Comparison of ENCODE assay signal across 8 cellular contexts in the genomic region with DNA sequence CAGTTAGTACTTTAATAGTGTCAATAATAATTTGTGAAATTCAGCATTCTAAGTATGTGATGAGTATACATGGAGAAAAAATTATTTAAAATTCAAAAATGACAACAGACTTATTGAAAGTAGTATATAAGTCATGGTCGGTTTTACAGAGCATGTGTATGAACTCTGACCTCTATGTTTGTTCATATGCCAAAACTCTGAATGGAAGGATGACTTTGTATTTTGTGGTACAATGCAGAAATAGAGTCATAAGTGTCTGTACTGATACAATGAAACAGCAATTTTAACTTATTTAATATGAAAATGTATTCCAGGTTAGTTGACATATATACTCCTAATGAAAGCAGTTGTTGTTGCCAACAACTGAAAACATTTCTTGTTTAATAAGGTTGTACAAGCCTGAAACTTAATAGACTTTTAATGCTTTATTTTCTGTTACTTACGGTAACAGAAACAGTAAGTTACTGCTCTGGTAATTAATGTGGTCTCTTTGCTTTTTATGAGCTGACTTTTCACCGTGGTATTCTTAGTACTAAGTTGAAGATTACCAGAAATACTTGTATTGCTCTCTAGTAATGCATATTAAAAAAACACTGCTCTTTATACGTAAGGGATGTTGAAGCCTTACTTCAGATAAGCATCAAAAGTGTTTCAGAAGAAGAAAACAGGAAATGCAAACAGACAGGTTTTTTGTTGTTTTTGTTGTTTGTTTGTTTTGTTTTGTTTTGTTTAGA. TPM values are rescaled to one million over a fixed set of nuclear protein-coding genes. Genes with fewer than 3 reads are reported as not detected.
DNase-seq lines count a peak whose midpoint lies in the region; ATAC-seq and TF ChIP-seq lines count a peak whose summit lies in the region.

No MANE protein-coding gene starts in this region.

- TF ChIP-seq CTCF in CD8-positive, alpha-beta T cell (IDR thresholded peaks at IDR 0.05) = no peak
- no peak for TF ChIP-seq CTCF in mammary epithelial cell (conservative IDR thresholded peaks at IDR 0.05 in 1 of 2, IDR thresholded peaks at IDR 0.05 in 1 of 2; ENCODE audit: extremely low read depth in 1 of 2, insufficient read depth in 1 of 2, low read depth in 1 of 2, low read length in 2 of 2)

- no peak for ATAC-seq in CD8-positive, alpha-beta T cell
- ATAC-seq in naive thymus-derived CD4-positive, alpha-beta T cell = no peak
- ATAC-seq in left lobe of liver (no peak), HG03108 (IDR thresholded peaks at IDR 0.05; ENCODE audit: unreplicated experiment) (no peak)

- intact Hi-C loops in CD8-positive, alpha-beta T cell (cut with DNase I, micrococcal nuclease) = loop anchor here (2.0 to 10.0 kb wide), 10 partner anchors 17 to 1395 kb away; partner anchors contain the start of genes LIAS (in 2 of the 2), RPL9 (in 2 of the 2), SMIM14 (in 2 of the 2) and WDR19 (in 2 of the 2)
- intact Hi-C loops in mammary epithelial cell (cut with micrococcal nuclease) = loop anchor here (5.0 to 10.0 kb wide), 4 partner anchors 32 to 617 kb away; partner anchors contain the start of gene UGDH
- intact Hi-C loops in naive thymus-derived CD4-positive, alpha-beta T cell (cut with micrococcal nuclease) = loop anchor here (2.0 to 10.0 kb wide), 15 partner anchors 32 to 1145 kb away; partner anchors contain the start of genes UGDH (in 2 of the 2), WDR19 (in 2 of the 2), LIAS (in 1 of the 2) and RFC1 (in 1 of the 2)

- no peak overlapping the region for H3K27ac ChIP-seq in CD8-positive, alpha-beta T cell (ENCODE audit: low read depth, low read length)
- H3K27ac ChIP-seq in Karpas-422 (ENCODE audit: low read length) = peak overlapping the region; percentile 38; the same call in 1 of the 2 replicates
- H3K27ac ChIP-seq in mammary epithelial cell (ENCODE audit: insufficient read depth, low read depth, low read length) = peak overlapping the region; percentile 79
- peak overlapping the region; percentile 98 for H3K27ac ChIP-seq in naive thymus-derived CD4-positive, alpha-beta T cell (ENCODE audit: low read depth, low read length)

- H3K27me3 ChIP-seq in CD8-positive, alpha-beta T cell (ENCODE audit: insufficient read depth, low read length) = no peaks in the 10 kb centered on the region
- H3K27me3 ChIP-seq in Karpas-422 (ENCODE audit: low read length) = no peaks in the 10 kb centered on the region
- no peaks in the 10 kb centered on the region for H3K27me3 ChIP-seq in mammary epithelial cell (ENCODE audit: insufficient read depth, low read length)
- no peaks in the 10 kb centered on the region for H3K27me3 ChIP-seq in naive thymus-derived CD4-positive, alpha-beta T cell (ENCODE audit: control insufficient read depth in 2 of 2, insufficient read depth in 2 of 2, low read length in 2 of 2)

- no peaks in the 10 kb centered on the region for H3K9me3 ChIP-seq in CD8-positive, alpha-beta T cell (ENCODE audit: low read length)
- H3K9me3 ChIP-seq in Karpas-422 (ENCODE audit: low read length) (no peaks in the 10 kb centered on the region), mammary epithelial cell (replicated peaks; ENCODE audit: insufficient read depth, low read length) (no peaks in the 10 kb centered on the region)
- H3K9me3 ChIP-seq in naive thymus-derived CD4-positive, alpha-beta T cell (ENCODE audit: control insufficient read depth in 2 of 3, low read length in 3 of 3) = no peaks in the 10 kb centered on the region

- no TSS peak for BruUV-seq in mammary epithelial cell (replicated peaks; lab: Mats Ljungman, UMichigan)

- peak overlapping the region; percentile 89 for H3K9ac ChIP-seq in Karpas-422 (ENCODE audit: low read length)
- peak overlapping the region; percentile 96 for H3K9ac ChIP-seq in mammary epithelial cell (ENCODE audit: insufficient read depth, low read length)

- dilution Hi-C loops in mammary epithelial cell (cut with HindIII; ENCODE audit: low sequenced_read_pairs) = no loop called here

- peaks cover 48% of the 10 kb centered on the region for H3K4me1 Mint-ChIP-seq in CD8-positive, alpha-beta T cell (ENCODE audit: low read depth)
- peaks cover 19 to 53% (median 37%) of the 10 kb centered on the region in 7 donors for H3K4me1 Mint-ChIP-seq in naive thymus-derived CD4-positive, alpha-beta T cell

- 46% methylated on average over 4 of the region's 4 CpGs for WGBS in mammary epithelial cell (ENCODE audit: low coverage, missing lambda C conversion rate)

- peaks cover 28% of the 10 kb centered on the region; the same call in 1 of the 2 replicates for H4K20me1 ChIP-seq in Karpas-422 (ENCODE audit: insufficient read depth, low read depth, low read length)
- H4K20me1 ChIP-seq in mammary epithelial cell (ENCODE audit: insufficient read depth, low read length) = peaks cover 9% of the 10 kb centered on the region

- POLR2A ChIA-PET in CD8-positive, alpha-beta T cell (lab: Charles Lee) = no interaction called here
- POLR2A ChIA-PET in naive thymus-derived CD4-positive, alpha-beta T cell (lab: Charles Lee) = no interaction called here

- no peak overlapping the region for H2AFZ ChIP-seq in Karpas-422 (ENCODE audit: low read length)
- H2AFZ ChIP-seq in mammary epithelial cell (ENCODE audit: low read depth, low read length) = no peak overlapping the region

- CTCF ChIA-PET in CD8-positive, alpha-beta T cell (lab: Charles Lee) = no interaction called here
- CTCF ChIA-PET in mammary epithelial cell (lab: Charles Lee; ENCODE audit: low non-redundant PET) = no interaction called here
- CTCF ChIA-PET in naive thymus-derived CD4-positive, alpha-beta T cell (lab: Charles Lee) = no interaction called here

- H3K27ac Mint-ChIP-seq in CD8-positive, alpha-beta T cell = peak overlapping the region; percentile 86
- peak overlapping the region; percentile 86 to 99 (median 97) for H3K27ac Mint-ChIP-seq in naive thymus-derived CD4-positive, alpha-beta T cell

- no peaks in the 10 kb centered on the region for H3K36me3 ChIP-seq in CD8-positive, alpha-beta T cell (ENCODE audit: insufficient read depth, low read length)
- H3K36me3 ChIP-seq in Karpas-422 (ENCODE audit: insufficient read depth, low read length) (peaks cover 11% of the 10 kb centered on the region), mammary epithelial cell (ENCODE audit: insufficient read depth, low read length) (no peaks in the 10 kb centered on the region)
- H3K36me3 ChIP-seq in naive thymus-derived CD4-positive, alpha-beta T cell (ENCODE audit: control insufficient read depth in 2 of 3, insufficient read depth in 3 of 3, low read length in 3 of 3) = peaks cover 0 to 9% (median 0%) of the 10 kb centered on the region in 3 experiments

- H3K27me3 Mint-ChIP-seq in CD8-positive, alpha-beta T cell (ENCODE audit: low read depth) = no peaks in the 10 kb centered on the region
- H3K27me3 Mint-ChIP-seq in naive thymus-derived CD4-positive, alpha-beta T cell = no peaks in the 10 kb centered on the region

- H3K4me3 ChIP-seq in CD8-positive, alpha-beta T cell (ENCODE audit: low read depth, low read length) = peak overlapping the region; percentile 97
- peak overlapping the region; percentile 88 for H3K4me3 ChIP-seq in Karpas-422 (ENCODE audit: low read length)
- peak overlapping the region; percentile 84 to 97 (median 86) for H3K4me3 ChIP-seq in mammary epithelial cell (replicated peaks in 1 of 3; ENCODE audit: insufficient read depth in 1 of 3, low read depth in 2 of 3, low read length in 3 of 3)
- peak overlapping the region; percentile 94 for H3K4me3 ChIP-seq in naive thymus-derived CD4-positive, alpha-beta T cell (ENCODE audit: low read length)

- H3K9me2 ChIP-seq in Karpas-422 (replicated peaks; ENCODE audit: insufficient read depth, low read length) = no peaks in the 10 kb centered on the region

- peaks cover 19% of the 10 kb centered on the region for H3K36me3 Mint-ChIP-seq in CD8-positive, alpha-beta T cell
- H3K36me3 Mint-ChIP-seq in naive thymus-derived CD4-positive, alpha-beta T cell = peaks cover 0 to 6% (median 0%) of the 10 kb centered on the region in 5 donors

- H3K4me2 ChIP-seq in Karpas-422 (ENCODE audit: low read depth, low read length, poor library complexity, severe bottlenecking) = peak overlapping the region; percentile 96
- H3K4me2 ChIP-seq in mammary epithelial cell (ENCODE audit: insufficient read depth, low read depth, low read length) = peak overlapping the region; percentile 91

- H3K4me3 Mint-ChIP-seq in CD8-positive, alpha-beta T cell = peak overlapping the region; percentile 99
- peak overlapping the region; percentile 95 to 100 (median 98) for H3K4me3 Mint-ChIP-seq in naive thymus-derived CD4-positive, alpha-beta T cell

- peaks cover 39% of the 10 kb centered on the region for H3K4me1 ChIP-seq in CD8-positive, alpha-beta T cell (ENCODE audit: insufficient read depth, low read length)
- H3K4me1 ChIP-seq in Karpas-422 (ENCODE audit: low read length) (peaks cover 29% of the 10 kb centered on the region), mammary epithelial cell (ENCODE audit: insufficient read depth, low read length) (peaks cover 8% of the 10 kb centered on the region)
- peaks cover 17 to 22% of the 10 kb centered on the region in 2 donors for H3K4me1 ChIP-seq in naive thymus-derived CD4-positive, alpha-beta T cell (ENCODE audit: control insufficient read depth in 2 of 2, insufficient read depth in 2 of 2, low read length in 2 of 2)

- H3K79me2 ChIP-seq in Karpas-422 (ENCODE audit: low read length) (peaks cover 69% of the 10 kb centered on the region), mammary epithelial cell (ENCODE audit: insufficient read depth, low read length) (peaks cover 72% of the 10 kb centered on the region)

- in situ Hi-C loops in mammary epithelial cell (cut with MboI; ENCODE audit: low sequenced_read_pairs in 2 of 2) = no loop called here

- H3K9me3 Mint-ChIP-seq in CD8-positive, alpha-beta T cell = no peaks in the 10 kb centered on the region
- no peaks in the 10 kb centered on the region for H3K9me3 Mint-ChIP-seq in naive thymus-derived CD4-positive, alpha-beta T cell

- no peak for DNase-seq in CD8-positive, alpha-beta T cell
- peak; percentile 49 for DNase-seq in Karpas-422
- peak; percentile 31 for DNase-seq in mammary epithelial cell
- DNase-seq in naive thymus-derived CD4-positive, alpha-beta T cell = no peak
- DNase-seq in NCI-H1436 treated with DMSO at 0.1 percent for 48 hours (lab: John Stamatoyannopoulos, UW) = no peak
- DNase-seq in left lobe of liver (ENCODE audit: low spot score) = no peak
- DNase-seq in NK-92 treated with Interleukin-12 subunit alpha and Interleukin-12 subunit beta, amount 100 ng/mL, for 24 hours (lab: John Stamatoyannopoulos, UW) = no peak

RNA-seq across cellular contexts. Expression of gene UBE2K, which starts 1.9 kb away (rescaled TPM):
- 10 to 100 TPM; 33.1 to 35.8 TPM for total RNA-seq in CD8-positive, alpha-beta T cell
- total RNA-seq in Karpas-422 (2014; rRNA removed; shearing (Covaris generic); ENCODE audit: low replicate concordance) = 32.9 and 35.8 TPM in 2 replicates
- total RNA-seq in mammary epithelial cell (100 to 1,000 TPM in 1 of 2 donors, 10 to 100 TPM in 1; 23.3 to 105 TPM), left lobe of liver (43.4 TPM)
- 82.3 TPM for polyA plus RNA-seq in mammary epithelial cell
- polyA minus RNA-seq in mammary epithelial cell = 39.8 TPM
- 10 to 100 TPM; 31.1 to 85.0 (median 43.7) TPM for total RNA-seq in naive thymus-derived CD4-positive, alpha-beta T cell
- polyA plus RNA-seq in naive thymus-derived CD4-positive, alpha-beta T cell = 10 to 100 TPM; 47.4 to 49.3 TPM

Comparison
In these comparisons a context has a peak if more than half of its experiments do, and no peak if none do; other contexts are left out.
1. DNase-seq: peak in Karpas-422 (single experiment) and mammary epithelial cell (single experiment); none in CD8-positive, alpha-beta T cell (0 of 7), naive thymus-derived CD4-positive, alpha-beta T cell (0 of 9), NCI-H1436 treated with DMSO at 0.1 percent for 48 hours (single experiment), left lobe of liver (single experiment) and NK-92 treated with Interleukin-12 subunit alpha and Interleukin-12 subunit beta, amount 100 ng/mL, for 24 hours (single experiment).
2. Peak in every context shown above with its lines, with median percentiles within 50 percentile points of each other: H3K4me3 ChIP-seq.